23 cellular contexts compared by ENCODE assay signal in genomic region chr2:56874717-56875116, GRCh38.
A peak's percentile ranks its signal among the peaks of the same experiment; 100 is the strongest.
DNase-seq lines count a peak whose midpoint lies in the region; ATAC-seq, FAIRE-seq and TF ChIP-seq lines count a peak whose summit lies in the region.
"Had no signal": no experiment of that assay in that cellular context is flagged by ENCODE, and none has a peak within 500 bp of the region (broad histone marks: within the 10 kb centered on the region; RNA-seq: fewer than 3 reads in every experiment).

No MANE protein-coding gene starts in this region.

- H3K4me1 ChIP-seq in trophoblast cell (ENCODE audit: control insufficient read depth in 1 of 2, insufficient read depth in 2 of 2, low read length in 2 of 2) = no peaks in the 10 kb centered on the region
- H3K4me1 ChIP-seq: BLaER1, Caco-2 had no signal

- H4K12ac ChIP-seq in trophoblast cell (ENCODE audit: low read depth, low read length) = no peak overlapping the region

- H2BK5ac ChIP-seq in trophoblast cell (ENCODE audit: low read depth, low read length, poor library complexity) = no peak overlapping the region

- H3K4me1 Mint-ChIP-seq in stimulated activated memory B cell treated with anti-CD40 and anti-IgM and Interleukin-4, amounts not matched to agents 10 μg/mL and 1 μg/mL and 100 μg/mL, for 72 hours = no peaks in the 10 kb centered on the region
- H3K4me1 Mint-ChIP-seq in activated CD4-positive, alpha-beta memory T cell treated with anti-CD3 and anti-CD28 coated beads, Interleukin-2, amount 10 ng/mL, durations not matched to agents 7 days and 5 days = no peaks in the 10 kb centered on the region
- H3K4me1 Mint-ChIP-seq in progenitor cell of endocrine pancreas (ENCODE audit: low read depth) = no peaks in the 10 kb centered on the region
- H3K4me1 Mint-ChIP-seq: B cell; CD4-positive, CD25-positive, alpha-beta regulatory T cell had no signal

- H3K27ac ChIP-seq in trophoblast cell (ENCODE audit: low read depth, low read length) = no peak overlapping the region
- H3K27ac ChIP-seq: 22Rv1, BLaER1, C4-2B, GM23248 had no signal

- DNase-seq in HTR-8/SVneo (ENCODE audit: insufficient read length, low spot score) (no peak), trophoblast cell (no peak), progenitor cell of endocrine pancreas (ENCODE audit: low spot score, unreplicated experiment) (no peak)
- no peak for DNase-seq in activated CD4-positive, alpha-beta memory T cell treated with anti-CD3 and anti-CD28 coated beads, Interleukin-2, amount 10 ng/mL, durations not matched to agents 7 days and 5 days
- DNase-seq: Caco-2; CD4-positive, CD25-positive, alpha-beta regulatory T cell; DMS153; DND-41; GM23248; H7; HCEC 1CT had no signal

- H4K91ac ChIP-seq in trophoblast cell (ENCODE audit: low read depth, low read length) = no peak overlapping the region

- H3K18ac ChIP-seq in trophoblast cell (ENCODE audit: low read length) = no peak overlapping the region

- no peak overlapping the region for H3K23ac ChIP-seq in trophoblast cell (ENCODE audit: low read length)

- H3K27ac Mint-ChIP-seq in stimulated activated memory B cell treated with anti-CD40 and anti-IgM and Interleukin-4, amounts not matched to agents 10 μg/mL and 1 μg/mL and 100 μg/mL, for 72 hours = no peak overlapping the region
- H3K27ac Mint-ChIP-seq in activated CD4-positive, alpha-beta memory T cell treated with anti-CD3 and anti-CD28 coated beads, Interleukin-2, amount 10 ng/mL, durations not matched to agents 7 days and 5 days = no peak overlapping the region
- no peak overlapping the region for H3K27ac Mint-ChIP-seq in progenitor cell of endocrine pancreas
- H3K27ac Mint-ChIP-seq: B cell; CD4-positive, CD25-positive, alpha-beta regulatory T cell; CD8-positive, alpha-beta T cell had no signal

- H3K79me2 ChIP-seq in trophoblast cell (ENCODE audit: control insufficient read depth, insufficient read depth, low read length, poor library complexity) = no peaks in the 10 kb centered on the region

- H2BK120ac ChIP-seq in trophoblast cell (ENCODE audit: insufficient read depth, low read length, poor library complexity) = no peak overlapping the region

- no peak overlapping the region for H2AFZ ChIP-seq in trophoblast cell (ENCODE audit: insufficient read depth, low read length, poor library complexity)
- H2AFZ ChIP-seq: GM23248 had no signal

- no peak overlapping the region for H2BK12ac ChIP-seq in trophoblast cell (ENCODE audit: low read length)

- peaks cover 4% of the 10 kb centered on the region for H3K9me3 ChIP-seq in trophoblast cell (ENCODE audit: insufficient read depth, low read depth, low read length)
- H3K9me3 ChIP-seq: BLaER1, Caco-2 had no signal

- H3K14ac ChIP-seq in trophoblast cell (ENCODE audit: low read length) = no peak overlapping the region

- no peak overlapping the region for H2AK5ac ChIP-seq in trophoblast cell (ENCODE audit: low read length)

- H3K79me1 ChIP-seq in trophoblast cell (ENCODE audit: low read length) = no peaks in the 10 kb centered on the region

- no peak overlapping the region for H3K4me3 Mint-ChIP-seq in stimulated activated memory B cell treated with anti-CD40 and anti-IgM and Interleukin-4, amounts not matched to agents 10 μg/mL and 1 μg/mL and 100 μg/mL, for 72 hours
- H3K4me3 Mint-ChIP-seq in activated CD4-positive, alpha-beta memory T cell treated with anti-CD3 and anti-CD28 coated beads, Interleukin-2, amount 10 ng/mL, durations not matched to agents 7 days and 5 days = no peak overlapping the region
- H3K4me3 Mint-ChIP-seq in progenitor cell of endocrine pancreas (ENCODE audit: low read depth) = no peak overlapping the region
- H3K4me3 Mint-ChIP-seq: B cell; CD4-positive, CD25-positive, alpha-beta regulatory T cell; CD8-positive, alpha-beta T cell had no signal

- WGBS in trophoblast cell (ENCODE audit: extremely low coverage, insufficient coverage, insufficient read length) = no CpG with 5 or more reads among the region's 4 CpGs

- no peak overlapping the region for H4K8ac ChIP-seq in trophoblast cell (ENCODE audit: low read depth, low read length)

- POLR2A ChIA-PET in activated CD4-positive, alpha-beta memory T cell treated with anti-CD3 and anti-CD28 coated beads, Interleukin-2, amount 10 ng/mL, durations not matched to agents 7 days and 5 days (lab: Charles Lee) = no interaction called here

- no peak for TF ChIP-seq CTCF in progenitor cell of endocrine pancreas (IDR thresholded peaks at IDR 0.05; ENCODE audit: unreplicated experiment)

- peak overlapping the region; percentile 43 for H3K4me3 ChIP-seq in trophoblast cell (ENCODE audit: low read depth, low read length)
- H3K4me3 ChIP-seq: BLaER1, GM23248 had no signal

- CTCF ChIA-PET in activated CD4-positive, alpha-beta memory T cell treated with anti-CD3 and anti-CD28 coated beads, Interleukin-2, amount 10 ng/mL, durations not matched to agents 7 days and 5 days (lab: Charles Lee) = no interaction called here

- ATAC-seq in stimulated activated memory B cell treated with anti-CD40 and anti-IgM and Interleukin-4, amounts not matched to agents 10 μg/mL and 1 μg/mL and 100 μg/mL, for 72 hours = peak; percentile 50
- ATAC-seq in esophagus mucosa = no peak
- ATAC-seq: CD8-positive, alpha-beta T cell had no signal

- peak overlapping the region; percentile 34 for H3K9ac ChIP-seq in trophoblast cell (ENCODE audit: low read length)
- H3K9ac ChIP-seq: BLaER1, GM23248 had no signal

- no peaks in the 10 kb centered on the region for H3K36me3 ChIP-seq in trophoblast cell (ENCODE audit: control insufficient read depth in 1 of 2, insufficient read depth in 2 of 2, low read length in 2 of 2)
- H3K36me3 ChIP-seq: BLaER1 had no signal

- H3K27me3 Mint-ChIP-seq in stimulated activated memory B cell treated with anti-CD40 and anti-IgM and Interleukin-4, amounts not matched to agents 10 μg/mL and 1 μg/mL and 100 μg/mL, for 72 hours = no peaks in the 10 kb centered on the region
- H3K27me3 Mint-ChIP-seq in activated CD4-positive, alpha-beta memory T cell treated with anti-CD3 and anti-CD28 coated beads, Interleukin-2, amount 10 ng/mL, durations not matched to agents 7 days and 5 days = no peaks in the 10 kb centered on the region
- H3K27me3 Mint-ChIP-seq in progenitor cell of endocrine pancreas = no peaks in the 10 kb centered on the region
- H3K27me3 Mint-ChIP-seq: B cell; CD4-positive, CD25-positive, alpha-beta regulatory T cell had no signal

- FAIRE-seq in HTR-8/SVneo (lab: Jason Lieb, UNC) = peak; percentile 44
- FAIRE-seq: A204.1, G401.6, GM12892, GM19239, H1 had no signal

- no peak overlapping the region for H3K4ac ChIP-seq in trophoblast cell (ENCODE audit: low read depth, low read length)

- H3K36me3 Mint-ChIP-seq in stimulated activated memory B cell treated with anti-CD40 and anti-IgM and Interleukin-4, amounts not matched to agents 10 μg/mL and 1 μg/mL and 100 μg/mL, for 72 hours = no peaks in the 10 kb centered on the region
- H3K36me3 Mint-ChIP-seq in activated CD4-positive, alpha-beta memory T cell treated with anti-CD3 and anti-CD28 coated beads, Interleukin-2, amount 10 ng/mL, durations not matched to agents 7 days and 5 days (ENCODE audit: low read depth) = no peaks in the 10 kb centered on the region
- no peaks in the 10 kb centered on the region for H3K36me3 Mint-ChIP-seq in progenitor cell of endocrine pancreas (ENCODE audit: insufficient read depth)
- H3K36me3 Mint-ChIP-seq: CD4-positive, CD25-positive, alpha-beta regulatory T cell; CD8-positive, alpha-beta T cell had no signal

- H3K9me3 Mint-ChIP-seq in stimulated activated memory B cell treated with anti-CD40 and anti-IgM and Interleukin-4, amounts not matched to agents 10 μg/mL and 1 μg/mL and 100 μg/mL, for 72 hours = peaks cover 2% of the 10 kb centered on the region
- peaks cover 20% of the 10 kb centered on the region for H3K9me3 Mint-ChIP-seq in activated CD4-positive, alpha-beta memory T cell treated with anti-CD3 and anti-CD28 coated beads, Interleukin-2, amount 10 ng/mL, durations not matched to agents 7 days and 5 days
- no peaks in the 10 kb centered on the region for H3K9me3 Mint-ChIP-seq in progenitor cell of endocrine pancreas (ENCODE audit: low read depth)

- no peak overlapping the region for H3K4me2 ChIP-seq in trophoblast cell (ENCODE audit: low read length)
- H3K4me2 ChIP-seq: BLaER1 had no signal

- no peaks in the 10 kb centered on the region for H3K27me3 ChIP-seq in trophoblast cell (ENCODE audit: insufficient read depth, low read length)
- H3K27me3 ChIP-seq: BLaER1 had no signal
